8 cellular contexts compared by ENCODE assay signal in genomic region chr18:2571200-2572143, GRCh38. TPM values are rescaled to one million over a fixed set of nuclear protein-coding genes. Genes with fewer than 3 reads are reported as not detected.
DNase-seq lines count a peak whose midpoint lies in the region; ATAC-seq, FAIRE-seq and TF ChIP-seq lines count a peak whose summit lies in the region.

Gene METTL4 (minus strand): TSS chr18:2571505. CDS start chr18:2567216, 4,289 bp downstream.
Gene NDC80 (plus strand): TSS chr18:2571557. CDS start chr18:2572986, 1,429 bp downstream.

- peaks cover 8% of the 10 kb centered on the region in 2 donors for H3K4me1 ChIP-seq in kidney (ENCODE audit: control insufficient read depth in 1 of 2, insufficient read depth in 1 of 2, low read depth in 1 of 2, low read length in 2 of 2)

- peak within 1 kb of the TSS; percentile 99 for H3K27ac ChIP-seq in kidney (ENCODE audit: low read depth in 2 of 2, low read length in 2 of 2)

- peak within 1 kb of the TSS; percentile 87 to 94 for H3K4me3 ChIP-seq in kidney (ENCODE audit: low read length in 2 of 2)

- no peaks in the 10 kb centered on the region for H3K36me3 ChIP-seq in kidney (ENCODE audit: control insufficient read depth in 1 of 2, insufficient read depth in 2 of 2, low read length in 2 of 2)

- intact Hi-C loops in kidney (cut with DNase I) = no loop called here

- H3K9me3 ChIP-seq in kidney (ENCODE audit: control insufficient read depth in 1 of 2, low read length in 2 of 2) = no peaks in the 10 kb centered on the region

- peak; percentile 69 for DNase-seq in AG09319 (ENCODE audit: extremely low read depth, low read depth)
- DNase-seq in NCI-H446 (lab: John Stamatoyannopoulos, UW) = peak; percentile 75 to 90
- peak; percentile 86 for DNase-seq in activated CD4-positive, CD25-positive, alpha-beta regulatory T cell treated with anti-CD3 and anti-CD28 coated beads, Interleukin-2, amount 50 U/mL, for 72 hours
- DNase-seq in cerebellar cortex (ENCODE audit: low spot score) = peak; percentile 89
- DNase-seq in kidney = peak; percentile 95
- DNase-seq in stimulated activated CD4-positive, alpha-beta T cell treated with anti-CD3 and anti-CD28 coated beads, Interleukin-15, amount 100 ng/mL, for 1 hour (ENCODE audit: low read depth in 1 of 2, low spot score in 1 of 2) = peak; percentile 71 to 72

- peak within 1 kb of the TSS; percentile 85 to 90 for H3K9ac ChIP-seq in kidney (ENCODE audit: low read length in 2 of 2)

- TF ChIP-seq CTCF in AG09319 (IDR thresholded peaks at IDR 0.05; ENCODE audit: low read depth, low read length) (no peak), kidney (IDR thresholded peaks at IDR 0.05; ENCODE audit: borderline replicate concordance, extremely low read depth, insufficient read depth) (peak; percentile 4)

- FAIRE-seq in kidney (lab: Jason Lieb, UNC) = no peak

- ATAC-seq in GM18907 (IDR thresholded peaks at IDR 0.05; ENCODE audit: unreplicated experiment) (peak; percentile 80), HG03139 (IDR thresholded peaks at IDR 0.05; ENCODE audit: unreplicated experiment) (peak; percentile 75)

RNA-seq across cellular contexts. Expression of gene METTL4, which starts in this region (rescaled TPM):
- 15.2 TPM for total RNA-seq in kidney
- 7.2 TPM for polyA plus RNA-seq in kidney (ENCODE audit: insufficient read depth, low read depth, low replicate concordance)

RNA-seq across cellular contexts. Expression of gene NDC80, which starts in this region (rescaled TPM):
- 0.63 TPM for total RNA-seq in kidney
- polyA plus RNA-seq in kidney (ENCODE audit: insufficient read depth, low read depth, low replicate concordance) = 0.99 TPM

Comparison
In these comparisons a context has a peak if more than half of its experiments do, and no peak if none do; other contexts are left out.
1. Peak in every context shown above with its lines: DNase-seq, ATAC-seq, H3K4me3 ChIP-seq and H3K27ac ChIP-seq.